11 cellular contexts compared by ENCODE assay signal in the genomic region with DNA sequence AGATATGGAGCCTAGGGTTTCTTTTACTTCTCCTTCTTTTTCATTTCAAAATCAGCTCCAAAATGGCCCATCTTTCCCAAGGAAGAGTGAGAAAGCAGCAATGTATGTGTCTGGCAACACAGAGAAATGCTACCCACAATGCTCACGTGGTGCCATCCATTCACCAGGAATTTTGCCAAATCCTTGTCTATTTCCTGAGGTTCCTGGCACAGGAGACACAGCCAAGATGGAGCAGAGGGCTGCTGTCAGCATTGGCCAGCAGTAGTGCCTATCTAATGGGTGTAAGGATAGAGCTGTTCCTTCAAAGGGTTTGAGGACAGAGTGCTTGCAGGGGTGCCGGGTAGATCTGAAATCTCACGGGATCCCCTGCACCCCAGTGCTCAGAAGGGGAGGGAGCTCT.
DNase-seq lines count a peak whose midpoint lies in the region; ATAC-seq and TF ChIP-seq lines count a peak whose summit lies in the region.
"Had no signal": no experiment of that assay in that cellular context is flagged by ENCODE, and none has a peak within 500 bp of the region (broad histone marks: within the 10 kb centered on the region; RNA-seq: fewer than 3 reads in every experiment).

No MANE protein-coding gene starts in this region.

- H3K27ac ChIP-seq in Panc1 (ENCODE audit: low read length) (peak overlapping the region; percentile 68), stomach smooth muscle (ENCODE audit: low read length) (peak overlapping the region; percentile 89)
- H3K27ac ChIP-seq: SJSA1 had no signal

- H3K9me3 ChIP-seq in Panc1 (ENCODE audit: control insufficient read depth, insufficient read depth, low read depth, low read length) (no peaks in the 10 kb centered on the region), stomach smooth muscle (ENCODE audit: control insufficient read depth in 2 of 2, low read length in 2 of 2) (no peaks in the 10 kb centered on the region)

- H3K4me3 ChIP-seq in Panc1 (ENCODE audit: low read depth in 2 of 2, low read length in 2 of 2), result no peak overlapping the region
- no peak overlapping the region for H3K4me3 ChIP-seq in stomach smooth muscle (ENCODE audit: low read length in 2 of 2)
- H3K4me3 ChIP-seq: SJSA1 had no signal

- intact Hi-C loops in Panc1 (cut with micrococcal nuclease; ENCODE audit: unreplicated experiment), result no loop called here

- TF ChIP-seq CTCF in Panc1 (IDR thresholded peaks at IDR 0.05), result no peak

- no peaks in the 10 kb centered on the region for H3K27me3 ChIP-seq in Panc1 (ENCODE audit: control insufficient read depth, insufficient read depth, low read length)
- no peaks in the 10 kb centered on the region for H3K27me3 ChIP-seq in stomach smooth muscle (ENCODE audit: control insufficient read depth in 1 of 2, insufficient read depth in 2 of 2, low read length in 2 of 2)
- H3K27me3 ChIP-seq: SJSA1 had no signal

- POLR2A ChIA-PET in Panc1 (lab: Charles Lee), result no interaction called here

- ATAC-seq in Panc1 (no peak), HG02884 (IDR thresholded peaks at IDR 0.05; ENCODE audit: unreplicated experiment) (no peak)

- DNase-seq in NCI-H2171 treated with DMSO at 0.1 percent for 48 hours (lab: John Stamatoyannopoulos, UW), result peak; percentile 47
- DNase-seq in NCI-H2171 (lab: John Stamatoyannopoulos, UW), result no peak
- no peak for DNase-seq in Panc1 (ENCODE audit: low read depth, low spot score)
- peak; percentile 42 for DNase-seq in glomerular visceral epithelial cell (ENCODE audit: extremely low spot score)
- no peak for DNase-seq in middle frontal gyrus (ENCODE audit: extremely low spot score, low spot score)
- no peak for DNase-seq in D341Med (ENCODE audit: low spot score)
- DNase-seq: ACHN; activated CD8-positive, alpha-beta memory T cell treated with anti-CD3 and anti-CD28 coated beads for 24 hours had no signal

- BruUV-seq in Panc1 (replicated peaks; lab: Mats Ljungman, UMichigan), result no TSS peak

- in situ Hi-C loops in Panc1 (cut with HindIII; ENCODE audit: low pct_unique_long_range_greater_than_20kb, low sequenced_read_pairs), result no loop called here

- H3K4me1 ChIP-seq in Panc1 (ENCODE audit: control insufficient read depth, insufficient read depth, low read length) (peaks cover 37% of the 10 kb centered on the region), stomach smooth muscle (ENCODE audit: control insufficient read depth, insufficient read depth, low read length) (peaks cover 47% of the 10 kb centered on the region)

- H3K36me3 ChIP-seq in Panc1 (ENCODE audit: control insufficient read depth, insufficient read depth, low read length) (no peaks in the 10 kb centered on the region), stomach smooth muscle (ENCODE audit: control insufficient read depth in 2 of 2, insufficient read depth in 2 of 2, low read length in 2 of 2) (no peaks in the 10 kb centered on the region)
- H3K36me3 ChIP-seq: SJSA1 had no signal

- CTCF ChIA-PET in Panc1 (lab: Charles Lee), result interaction anchor here (0.6 kb wide), 1 partner anchor 601 kb away, joined by 3 read pairs; a partner anchor contains a TSS

- H3K9ac ChIP-seq in stomach smooth muscle (ENCODE audit: low read length in 2 of 2), result no peak overlapping the region

Comparison
In these comparisons a context has a peak if more than half of its experiments do, and no peak if none do; other contexts are left out.
1. DNase-seq: peak in NCI-H2171 treated with DMSO at 0.1 percent for 48 hours (single experiment) and glomerular visceral epithelial cell (single experiment); none in NCI-H2171 (single experiment), Panc1 (single experiment), middle frontal gyrus (single experiment) and D341Med (single experiment).